ENCODE assay signal across 24 cellular contexts in the genomic region with DNA sequence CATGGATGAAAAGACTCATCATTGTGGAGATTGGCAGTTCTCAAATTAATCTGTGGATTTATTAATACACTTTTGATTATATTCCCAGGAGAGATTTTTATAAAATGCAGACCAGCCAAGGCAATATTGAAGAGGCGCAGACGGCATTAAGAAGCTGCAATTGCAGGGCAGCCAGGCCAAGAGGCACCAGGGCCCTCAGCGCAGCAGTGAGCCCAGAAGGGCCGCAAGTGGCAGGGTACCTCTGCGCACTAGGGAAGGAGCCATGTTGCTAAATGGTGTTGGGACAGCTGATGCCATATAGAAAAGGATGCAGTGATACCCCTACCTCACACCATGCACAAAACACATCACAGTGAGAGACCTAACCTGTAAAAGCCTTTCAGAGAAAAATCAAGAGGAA.
"Had no signal": no experiment of that assay in that cellular context is flagged by ENCODE, and none has a peak within 500 bp of the region (broad histone marks: within the 10 kb centered on the region; RNA-seq: fewer than 3 reads in every experiment).

No MANE protein-coding gene starts in this region.

- H3K27me3 ChIP-seq: neutrophil, pancreas, right lobe of liver had no signal

- H3K27me3 Mint-ChIP-seq: activated B cell treated with CpG ODN at 0.5 μM for 24 hours; activated CD4-positive, alpha-beta T cell treated with anti-CD3 and anti-CD28 coated beads for 36 hours; activated naive CD4-positive, alpha-beta T cell treated with anti-CD3 and anti-CD28 coated beads, Interleukin-2, amount 50 U/mL, for 24 hours; brain; dendritic cell treated with granulocyte-macrophage colony-stimulating factor and Interleukin-4, amounts not matched to agents 40 ng/mL and 50 ng/mL, for 4 days; stimulated activated naive B cell treated with anti-CD40 and anti-IgM and Interleukin-4, amounts not matched to agents 10 μg/mL and 1 μg/mL and 100 μg/mL, for 72 hours had no signal

- H3K9me3 ChIP-seq: neutrophil, pancreas, right lobe of liver had no signal

- H3K4me3 Mint-ChIP-seq: activated CD4-positive, alpha-beta T cell treated with anti-CD3 and anti-CD28 coated beads for 36 hours; activated naive CD4-positive, alpha-beta T cell treated with anti-CD3 and anti-CD28 coated beads, Interleukin-2, amount 50 U/mL, for 24 hours; brain; dendritic cell treated with granulocyte-macrophage colony-stimulating factor and Interleukin-4, amounts not matched to agents 40 ng/mL and 50 ng/mL, for 4 days; nephron; stimulated activated naive B cell treated with anti-CD40 and anti-IgM and Interleukin-4, amounts not matched to agents 10 μg/mL and 1 μg/mL and 100 μg/mL, for 72 hours had no signal

- H3K4me1 Mint-ChIP-seq: activated CD4-positive, alpha-beta T cell treated with anti-CD3 and anti-CD28 coated beads for 36 hours; activated naive CD4-positive, alpha-beta T cell treated with anti-CD3 and anti-CD28 coated beads, Interleukin-2, amount 50 U/mL, for 24 hours had no signal

- H3K36me3 ChIP-seq: pancreas, right lobe of liver had no signal

- H3K27ac Mint-ChIP-seq: activated CD4-positive, alpha-beta T cell treated with anti-CD3 and anti-CD28 coated beads for 36 hours; dendritic cell treated with granulocyte-macrophage colony-stimulating factor and Interleukin-4, amounts not matched to agents 40 ng/mL and 50 ng/mL, for 4 days had no signal

- FAIRE-seq: endometrium, keratinocyte, pancreas, small intestine had no signal

- H3K9me3 Mint-ChIP-seq: activated B cell treated with CpG ODN at 0.5 μM for 24 hours; activated naive CD4-positive, alpha-beta T cell treated with anti-CD3 and anti-CD28 coated beads, Interleukin-2, amount 50 U/mL, for 24 hours; dendritic cell treated with granulocyte-macrophage colony-stimulating factor and Interleukin-4, amounts not matched to agents 40 ng/mL and 50 ng/mL, for 4 days had no signal

- H3K27ac ChIP-seq: neutrophil, pancreas, right lobe of liver had no signal

- DNase-seq: activated B cell treated with CpG ODN at 0.5 μM for 24 hours; activated CD4-positive, alpha-beta T cell treated with anti-CD3 and anti-CD28 coated beads for 36 hours; activated CD4-positive, alpha-beta T cell treated with anti-CD3 and anti-CD28 coated beads, Interleukin-2, amount 50 U/mL, for 48 hours; activated CD8-positive, alpha-beta memory T cell treated with anti-CD3 and anti-CD28 coated beads, Interleukin-2, amount 50 U/mL, for 48 hours; activated gamma-delta T cell treated with Interleukin-2 at 50 U/mL for 16 hours; activated T-cell treated with anti-CD3 and anti-CD28 coated beads, Interleukin-2, amount 50 U/mL, for 48 hours; anterior cingulate cortex; effector CD4-positive, alpha-beta T cell; mammary epithelial cell; pancreas; small intestine; stimulated activated CD4-positive, alpha-beta T cell treated with anti-CD3 and anti-CD28 coated beads, Interleukin-15, amount 100 ng/mL, for 24 hours; stimulated activated naive B cell treated with anti-CD40 and anti-IgM and Interleukin-4, amounts not matched to agents 10 μg/mL and 1 μg/mL and 100 μg/mL, for 72 hours; T-helper 1 cell; T-helper 9 cell; trophoblast cell had no signal

- H3K4me3 ChIP-seq: pancreas, right lobe of liver had no signal

- H3K4me1 ChIP-seq: pancreas, right lobe of liver had no signal

- ATAC-seq: activated CD4-positive, alpha-beta T cell treated with anti-CD3 and anti-CD28 coated beads for 36 hours; pancreas; right lobe of liver had no signal
